In genomic region chr11:35549787-35550186, GRCh38 we compare ENCODE assay signal across 13 cellular contexts. TPM values are rescaled to one million over a fixed set of nuclear protein-coding genes. Genes with fewer than 3 reads are reported as not detected.
DNase-seq lines count a peak whose midpoint lies in the region; ATAC-seq and TF ChIP-seq lines count a peak whose summit lies in the region.
"Had no signal": no experiment of that assay in that cellular context is flagged by ENCODE, and none has a peak within 500 bp of the region (broad histone marks: within the 10 kb centered on the region; RNA-seq: fewer than 3 reads in every experiment).

No MANE protein-coding gene starts in this region.

- H3K4me3 ChIP-seq in PC-9 (no peak overlapping the region), foreskin fibroblast (ENCODE audit: low read depth in 1 of 2, low read length in 2 of 2) (no peak overlapping the region), upper lobe of left lung (no peak overlapping the region), coronary artery (no peak overlapping the region)
- H3K4me3 ChIP-seq: transverse colon had no signal

- H3K9me2 ChIP-seq in PC-9 (ENCODE audit: insufficient read depth) = no peaks in the 10 kb centered on the region

- TF ChIP-seq EP300 in upper lobe of left lung (IDR thresholded peaks at IDR 0.05) = no peak

- H2AFZ ChIP-seq in PC-9 = no peak overlapping the region

- H3K79me2 ChIP-seq in PC-9 (ENCODE audit: low read depth) = no peaks in the 10 kb centered on the region

- TF ChIP-seq CTCF in PC-9 (conservative IDR thresholded peaks at IDR 0.05) (no peak), foreskin fibroblast (IDR thresholded peaks at IDR 0.05; ENCODE audit: low read depth, low read length) (no peak), upper lobe of left lung (IDR thresholded peaks at IDR 0.05) (no peak), coronary artery (IDR thresholded peaks at IDR 0.05) (no peak)

- ATAC-seq in upper lobe of left lung (ENCODE audit: low FRiP score in 2 of 2) = peak; percentile 57 to 80
- no peak for ATAC-seq in HG03565 (IDR thresholded peaks at IDR 0.05; ENCODE audit: unreplicated experiment)
- ATAC-seq in HG03520 (IDR thresholded peaks at IDR 0.05; ENCODE audit: unreplicated experiment) = no peak

- peak; percentile 19 for DNase-seq in NCI-H748 (lab: John Stamatoyannopoulos, UW; ENCODE audit: unreplicated experiment)
- DNase-seq in NCI-H748 treated with DMSO at 0.1 percent for 48 hours (lab: John Stamatoyannopoulos, UW) = no peak
- DNase-seq in PC-9 = peak; percentile 69 to 81
- DNase-seq in foreskin fibroblast = peak; percentile 97 to 98
- DNase-seq in upper lobe of left lung = peak in 1 of 2 donors; percentile 56
- no peak for DNase-seq in coronary artery (ENCODE audit: low spot score)
- DNase-seq: activated CD4-positive, alpha-beta T cell treated with anti-CD3 and anti-CD28 coated beads for 4 hours; caudate nucleus; CD4-positive, CD25-positive, alpha-beta regulatory T cell; NCI-H526 treated with DMSO at 0.1 percent for 48 hours; transverse colon had no signal

- TF ChIP-seq POLR2A in upper lobe of left lung (IDR thresholded peaks at IDR 0.05) = no peak

- H3K36me3 ChIP-seq in PC-9 (ENCODE audit: low read depth) = no peaks in the 10 kb centered on the region
- H3K36me3 ChIP-seq in upper lobe of left lung = no peaks in the 10 kb centered on the region
- H3K36me3 ChIP-seq: transverse colon had no signal

- H3F3A ChIP-seq in PC-9 (ENCODE audit: insufficient read depth, low read depth) = peaks cover 7% of the 10 kb centered on the region; the same call in 1 of the 2 replicates

- H3K27ac ChIP-seq in PC-9 (no peak overlapping the region), upper lobe of left lung (no peak overlapping the region), coronary artery (no peak overlapping the region)
- H3K27ac ChIP-seq: transverse colon had no signal

- 39 to 50% methylated on average over 3 of the region's 3 CpGs for WGBS in upper lobe of left lung, 2 donors

- intact Hi-C loops in PC-9 (cut with micrococcal nuclease; ENCODE audit: unreplicated experiment) = no loop called here

- H3K4me2 ChIP-seq in PC-9 = 0 out of 2 replicates have a peak overlapping the region, but pooled peaks have one; percentile 7

- H4K20me1 ChIP-seq in PC-9 (ENCODE audit: insufficient read depth) = no peaks in the 10 kb centered on the region

- BruUV-seq in PC-9 (replicated peaks; lab: Mats Ljungman, UMichigan) = no TSS peak

- H3K9me3 ChIP-seq in PC-9 (ENCODE audit: insufficient read depth, low read depth) (no peaks in the 10 kb centered on the region), upper lobe of left lung (no peaks in the 10 kb centered on the region)
- H3K9me3 ChIP-seq: transverse colon had no signal

- H3K27me3 ChIP-seq in PC-9 (ENCODE audit: insufficient read depth, low read depth) (no peaks in the 10 kb centered on the region), upper lobe of left lung (no peaks in the 10 kb centered on the region)
- H3K27me3 ChIP-seq: transverse colon had no signal

- CTCF ChIA-PET in PC-9 (lab: Charles Lee) = interaction anchor here (0.7 to 0.9 kb wide), 2 partner anchors 34 to 62 kb away, joined by 3 to 6 read pairs; no protein-coding TSS in a partner anchor

- POLR2A ChIA-PET in PC-9 (lab: Charles Lee; ENCODE audit: unreplicated experiment) = interaction anchor here (0.5 kb wide), 1 partner anchor 378 kb away, joined by 12 read pairs; no protein-coding TSS in a partner anchor

- peaks cover 24% of the 10 kb centered on the region for H3K4me1 ChIP-seq in PC-9 (replicated peaks; ENCODE audit: insufficient read depth)
- peaks cover 0 to 5% (median 0%) of the 10 kb centered on the region in 4 donors for H3K4me1 ChIP-seq in upper lobe of left lung
- H3K4me1 ChIP-seq: transverse colon had no signal

RNA-seq across cellular contexts. Expression of gene PAMR1, which starts 24.4 kb away (rescaled TPM):
- 1.1 TPM in 2 replicates for total RNA-seq in PC-9 (2021)
- total RNA-seq in upper lobe of left lung = 1 to 10 TPM in 4 of 6 donors, under 1 TPM in 1, not detected in 1; 0.30 to 7.2 (median 4.3) TPM
- total RNA-seq: CD4-positive, CD25-positive, alpha-beta regulatory T cell had no signal

Comparison
In these comparisons a context has a peak if more than half of its experiments do, and no peak if none do; other contexts are left out.
1. DNase-seq: peak in NCI-H748 (single experiment), PC-9 (2 of 2) and foreskin fibroblast (2 of 2); none in NCI-H748 treated with DMSO at 0.1 percent for 48 hours (single experiment) and coronary artery (single experiment).
2. ATAC-seq: peak in upper lobe of left lung (2 of 2); none in HG03565 (single experiment) and HG03520 (single experiment).